Comparison of ENCODE assay signal across 1 cellular context in genomic region chr2:169827272-169828140, GRCh38.
A peak's percentile ranks its signal among the peaks of the same experiment; 100 is the strongest.
TF ChIP-seq lines count a peak whose summit lies in the region.

Gene UBR3 (plus strand): TSS chr2:169827454. CDS start chr2:169827508, 54 bp downstream.

TF ChIP-seq in HepG2, 621 proteins besides CTCF, POLR2A, EP300 and RAD21 (continued from another document and continues in another):
- TF ChIP-seq ZBTB43 (CRISPR knock-in tag; conservative IDR thresholded peaks at IDR 0.05): 0 out of 2 replicates have a peak, but pooled peaks have one; percentile 34
- no peak for TF ChIP-seq ZUFSP (CRISPR knock-in tag; IDR thresholded peaks at IDR 0.05; ENCODE audit: borderline replicate concordance)
- TF ChIP-seq ZNF260 (CRISPR knock-in tag; IDR thresholded peaks at IDR 0.05; ENCODE audit: borderline replicate concordance, low read depth): no peak
- TF ChIP-seq CENPBD1 (CRISPR knock-in tag; IDR thresholded peaks at IDR 0.05; ENCODE audit: borderline replicate concordance, low read depth): no peak
- TF ChIP-seq NFAT5 (CRISPR knock-in tag; IDR thresholded peaks at IDR 0.05): no peak
- TF ChIP-seq IRF2 (CRISPR knock-in tag; IDR thresholded peaks at IDR 0.05): peak; percentile 48; the same call in 1 of the 2 replicates
- TF ChIP-seq FOXM1 (CRISPR knock-in tag; IDR thresholded peaks at IDR 0.05): no peak
- TF ChIP-seq HIVEP1 (CRISPR knock-in tag; IDR thresholded peaks at IDR 0.05): no peak
- TF ChIP-seq NKX3-1 (CRISPR knock-in tag; IDR thresholded peaks at IDR 0.05): 0 out of 2 replicates have a peak, but pooled peaks have one; percentile 18
- TF ChIP-seq ETV5 (CRISPR knock-in tag; IDR thresholded peaks at IDR 0.05; ENCODE audit: borderline replicate concordance): no peak; the same call in 1 of the 2 replicates
- TF ChIP-seq ZNF337 (CRISPR knock-in tag; IDR thresholded peaks at IDR 0.05; ENCODE audit: borderline replicate concordance, low read depth): no peak
- peak; percentile 61 for TF ChIP-seq HNRNPK (IDR thresholded peaks at IDR 0.05; ENCODE audit: low read depth, low read length, poor library complexity, severe bottlenecking)
- no peak for TF ChIP-seq MED13 (CRISPR knock-in tag; IDR thresholded peaks at IDR 0.05)
- no peak for TF ChIP-seq SRSF9 (IDR thresholded peaks at IDR 0.05; ENCODE audit: borderline replicate concordance, insufficient read depth, low read depth, low read length, poor library complexity, severe bottlenecking)
- TF ChIP-seq ZNF704 (CRISPR knock-in tag; IDR thresholded peaks at IDR 0.05; ENCODE audit: borderline replicate concordance): no peak
- TF ChIP-seq CBX2 (IDR thresholded peaks at IDR 0.05; ENCODE audit: low read depth, low read length): no peak
- no peak for TF ChIP-seq CBX2 (CRISPR knock-in tag; IDR thresholded peaks at IDR 0.05; ENCODE audit: low read depth)
- peak; percentile 92; the same call in 1 of the 2 replicates for TF ChIP-seq ARNT2 (CRISPR knock-in tag; IDR thresholded peaks at IDR 0.05; ENCODE audit: low read depth)
- TF ChIP-seq TCF7L2 (IDR thresholded peaks at IDR 0.05; ENCODE audit: low read depth, low read length): no peak
- peak; percentile 50; the same call in 1 of the 2 replicates for TF ChIP-seq ZBTB44 (CRISPR knock-in tag; IDR thresholded peaks at IDR 0.05)
- no peak for TF ChIP-seq ZNF362 (CRISPR knock-in tag; IDR thresholded peaks at IDR 0.05; ENCODE audit: borderline replicate concordance)
- no peak for TF ChIP-seq NFRKB (IDR thresholded peaks at IDR 0.05)
- no peak for TF ChIP-seq PCBP1 (IDR thresholded peaks at IDR 0.05; ENCODE audit: borderline replicate concordance, low read depth, low read length)
- no peak for TF ChIP-seq JUND (CRISPR knock-in tag; IDR thresholded peaks at IDR 0.05)
- TF ChIP-seq ZNF687 (CRISPR knock-in tag; IDR thresholded peaks at IDR 0.05): peak; percentile 78
- TF ChIP-seq KAT8 (CRISPR knock-in tag; IDR thresholded peaks at IDR 0.05): no peak; the same call in 1 of the 2 replicates
- peak; percentile 30 for TF ChIP-seq NR2C2 (CRISPR knock-in tag; IDR thresholded peaks at IDR 0.05; ENCODE audit: borderline replicate concordance)
- TF ChIP-seq HES4 (CRISPR knock-in tag; IDR thresholded peaks at IDR 0.05; ENCODE audit: borderline replicate concordance): peak; percentile 94; the same call in 1 of the 2 replicates
- no peak for TF ChIP-seq BHLHE40 (IDR thresholded peaks at IDR 0.05; ENCODE audit: low read length)
- TF ChIP-seq ZNF432 (CRISPR knock-in tag; IDR thresholded peaks at IDR 0.05; ENCODE audit: borderline replicate concordance): no peak
- peak; percentile 53; the same call in 1 of the 2 replicates for TF ChIP-seq ARHGAP35 (CRISPR knock-in tag; IDR thresholded peaks at IDR 0.05; ENCODE audit: borderline replicate concordance)
- no peak for TF ChIP-seq NFYC (CRISPR knock-in tag; IDR thresholded peaks at IDR 0.05)
- no peak for TF ChIP-seq ZNF724P (CRISPR knock-in tag; IDR thresholded peaks at IDR 0.05; ENCODE audit: borderline replicate concordance)
- TF ChIP-seq ZBED4 (CRISPR knock-in tag; IDR thresholded peaks at IDR 0.05; ENCODE audit: borderline replicate concordance): no peak
- no peak for TF ChIP-seq ZNF256 (CRISPR knock-in tag; conservative IDR thresholded peaks at IDR 0.05)
- TF ChIP-seq BATF2 (CRISPR knock-in tag; IDR thresholded peaks at IDR 0.05): 0 out of 2 replicates have a peak, but pooled peaks have one; percentile 56
- no peak for TF ChIP-seq ZNF615 (CRISPR knock-in tag; IDR thresholded peaks at IDR 0.05; ENCODE audit: borderline replicate concordance)
